In the genomic region with DNA sequence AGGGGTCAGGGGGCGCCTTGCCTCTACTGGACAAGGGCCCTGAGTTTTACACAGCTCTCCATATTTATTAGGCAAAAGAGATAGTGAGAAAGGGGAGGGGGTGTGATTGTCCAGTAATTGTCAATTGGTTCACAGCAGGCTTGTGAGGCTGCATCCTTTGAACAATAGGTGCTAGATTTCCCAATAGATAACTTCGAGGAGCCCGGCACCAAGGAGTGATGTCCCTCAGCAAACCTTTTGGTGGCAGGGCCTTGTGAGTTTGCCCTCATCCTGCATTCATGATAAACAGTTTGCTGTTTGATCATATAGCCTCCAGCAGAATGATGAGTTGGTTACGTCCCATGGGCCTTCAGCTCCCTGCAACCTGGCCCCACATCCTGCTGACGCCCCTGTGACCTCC, we compare ENCODE assay signal across 37 cellular contexts. TPM values are rescaled to one million over a fixed set of nuclear protein-coding genes. Genes with fewer than 3 reads are reported as not detected.
"Had no signal": no experiment of that assay in that cellular context is flagged by ENCODE, and none has a peak within 500 bp of the region (broad histone marks: within the 10 kb centered on the region; RNA-seq: fewer than 3 reads in every experiment).

No MANE protein-coding gene starts in this region.

- H3K27ac ChIP-seq: adrenal gland, body of pancreas, brain microvascular endothelial cell, cardiac muscle cell, VCaP had no signal

- ATAC-seq: activated CD8-positive, alpha-beta T cell treated with anti-CD3 and anti-CD28 coated beads for 36 hours; activated naive CD4-positive, alpha-beta T cell treated with anti-CD3 and anti-CD28 coated beads, Interleukin-2, amount 50 U/mL, for 72 hours; activated T-cell treated with anti-CD3 and anti-CD28 coated beads, Interleukin-2, amount 50 U/mL, for 4 hours; activated T-cell treated with anti-CD3 and anti-CD28 coated beads, Interleukin-2, amount 50 U/mL, for 72 hours; activated T-helper 17 cell treated with anti-CD3 and anti-CD28 coated beads, Interleukin-2, amount 50 U/mL, for 72 hours; body of pancreas had no signal

- H3K9me3 ChIP-seq: adrenal gland, body of pancreas, breast epithelium had no signal

- H3K4me1 ChIP-seq: adrenal gland had no signal

- DNase-seq: activated B cell treated with CpG ODN at 0.5 μM for 24 hours; activated CD4-positive, alpha-beta memory T cell treated with anti-CD3 and anti-CD28 coated beads for 36 hours; activated CD4-positive, alpha-beta T cell treated with anti-CD3 and anti-CD28 coated beads for 4 hours; activated CD4-positive, alpha-beta T cell treated with anti-CD3 and anti-CD28 coated beads, Interleukin-2, amount 10 ng/mL, durations not matched to agents 24 days and 14 days; activated CD4-positive, alpha-beta T cell treated with anti-CD3 and anti-CD28 coated beads, Interleukin-2, amount 50 U/mL, for 1 hour; activated CD4-positive, alpha-beta T cell treated with anti-CD3 and anti-CD28 coated beads, Interleukin-2, amount 50 U/mL, for 4 hours; activated CD4-positive, CD25-positive, alpha-beta regulatory T cell treated with anti-CD3 and anti-CD28 coated beads, Interleukin-2, amount 50 U/mL, for 72 hours; activated CD8-positive, alpha-beta memory T cell treated with anti-CD3 and anti-CD28 coated beads, Interleukin-2, amount 50 U/mL, for 4 hours; activated CD8-positive, alpha-beta T cell treated with anti-CD3 and anti-CD28 coated beads for 36 hours; activated effector memory CD4-positive, alpha-beta T cell treated with anti-CD3 and anti-CD28 coated beads, Interleukin-2, amount 50 U/mL, for 16 hours; activated gamma-delta T cell treated with Interleukin-2 at 50 U/mL for 16 hours; activated naive CD4-positive, alpha-beta T cell; activated naive CD4-positive, alpha-beta T cell treated with anti-CD3 and anti-CD28 coated beads for 36 hours; activated naive CD4-positive, alpha-beta T cell treated with anti-CD3 and anti-CD28 coated beads, Interleukin-2, amount 50 U/mL, for 16 hours; activated naive CD8-positive, alpha-beta T cell treated with anti-CD3 and anti-CD28 coated beads for 36 hours; activated T-cell treated with anti-CD3 and anti-CD28 coated beads for 4 hours; activated T-cell treated with anti-CD3 and anti-CD28 coated beads, Interleukin-2, amount 50 U/mL, for 1 hour; activated T-cell treated with anti-CD3 and anti-CD28 coated beads, Interleukin-2, amount 50 U/mL, for 4 hours; activated T-cell treated with anti-CD3 and anti-CD28 coated beads, Interleukin-2, amount 50 U/mL, for 72 hours; adrenal gland; amniotic stem cell; body of pancreas; brain microvascular endothelial cell; caudate nucleus; cerebellar nuclear complex; T-helper 1 cell; T-helper 2 cell; T-helper 9 cell had no signal

- H3K4me3 ChIP-seq: adrenal gland, body of pancreas, breast epithelium, cardiac muscle cell had no signal

- H3K27me3 ChIP-seq: body of pancreas, breast epithelium had no signal

- FAIRE-seq: astrocyte, TTC549 had no signal

- H3K36me3 ChIP-seq: adrenal gland, brain microvascular endothelial cell, breast epithelium, cardiac muscle cell had no signal

RNA-seq across cellular contexts. Expression of a gene that starts 2.7 kb away (rescaled TPM):
- total RNA-seq: activated B cell treated with CpG ODN at 0.5 μM for 24 hours; activated CD4-positive, alpha-beta memory T cell treated with anti-CD3 and anti-CD28 coated beads for 36 hours; activated CD4-positive, alpha-beta T cell treated with anti-CD3 and anti-CD28 coated beads, Interleukin-2, amount 10 ng/mL, durations not matched to agents 24 days and 14 days; activated CD8-positive, alpha-beta memory T cell treated with anti-CD3 and anti-CD28 coated beads for 36 hours; activated CD8-positive, alpha-beta T cell treated with anti-CD3 and anti-CD28 coated beads for 36 hours; activated naive CD4-positive, alpha-beta T cell treated with anti-CD3 and anti-CD28 coated beads for 36 hours; activated naive CD4-positive, alpha-beta T cell treated with anti-CD3 and anti-CD28 coated beads, Interleukin-2, amount 50 U/mL, for 72 hours; activated naive CD8-positive, alpha-beta T cell treated with anti-CD3 and anti-CD28 coated beads for 36 hours; activated T-cell treated with anti-CD3 and anti-CD28 coated beads, Interleukin-2, amount 50 U/mL, for 4 hours; activated T-cell treated with anti-CD3 and anti-CD28 coated beads, Interleukin-2, amount 50 U/mL, for 72 hours; activated T-helper 1 cell treated with anti-CD3 and anti-CD28 coated beads, Interleukin-12 subunit alpha, Interleukin-12 subunit beta, Interleukin-2, Interleukin-4 antibody, amounts not matched to agents 30 ng/mL and 10 ng/mL and 1 ng/mL, durations not matched to agents 14 hours and 24 hours and 36 hours; activated T-helper 17 cell treated with anti-CD3 and anti-CD28 coated beads, Interleukin-2, amount 50 U/mL, for 72 hours; astrocyte had no signal
